In the genomic region with DNA sequence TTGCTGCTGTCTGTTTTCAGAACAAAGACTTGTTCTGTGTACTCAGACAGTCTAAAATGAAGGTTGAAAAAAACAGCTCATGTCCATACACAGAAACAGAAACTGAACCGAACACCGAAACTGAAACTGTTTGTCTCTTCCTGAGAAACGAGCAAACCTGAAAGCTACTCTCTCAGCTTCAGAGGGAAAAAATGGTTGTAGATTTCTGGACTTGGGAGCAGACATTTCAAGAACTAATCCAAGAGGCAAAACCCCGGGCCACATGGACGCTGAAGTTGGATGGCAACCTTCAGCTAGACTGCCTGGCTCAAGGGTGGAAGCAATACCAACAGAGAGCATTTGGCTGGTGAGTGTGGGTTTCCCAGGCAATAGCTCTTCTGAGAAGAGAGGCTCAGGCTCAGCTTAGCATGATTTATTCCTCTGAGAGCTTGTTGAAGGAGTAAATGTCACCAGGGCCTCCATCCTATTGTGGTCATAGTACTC, we compare ENCODE assay signal across 1 cellular context.
TF ChIP-seq lines count a peak whose summit lies in the region.

A gene with protein sequence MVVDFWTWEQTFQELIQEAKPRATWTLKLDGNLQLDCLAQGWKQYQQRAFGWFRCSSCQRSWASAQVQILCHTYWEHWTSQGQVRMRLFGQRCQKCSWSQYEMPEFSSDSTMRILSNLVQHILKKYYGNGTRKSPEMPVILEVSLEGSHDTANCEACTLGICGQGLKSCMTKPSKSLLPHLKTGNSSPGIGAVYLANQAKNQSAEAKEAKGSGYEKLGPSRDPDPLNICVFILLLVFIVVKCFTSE (plus strand): TSS at position 135 of the 483 bp plus-strand sequence. CDS start 57 bp downstream, at position 192.

TF ChIP-seq in GM23338, 12 proteins besides CTCF, POLR2A, EP300 and RAD21 (continued from another document):
- TF ChIP-seq, protein P1, sequence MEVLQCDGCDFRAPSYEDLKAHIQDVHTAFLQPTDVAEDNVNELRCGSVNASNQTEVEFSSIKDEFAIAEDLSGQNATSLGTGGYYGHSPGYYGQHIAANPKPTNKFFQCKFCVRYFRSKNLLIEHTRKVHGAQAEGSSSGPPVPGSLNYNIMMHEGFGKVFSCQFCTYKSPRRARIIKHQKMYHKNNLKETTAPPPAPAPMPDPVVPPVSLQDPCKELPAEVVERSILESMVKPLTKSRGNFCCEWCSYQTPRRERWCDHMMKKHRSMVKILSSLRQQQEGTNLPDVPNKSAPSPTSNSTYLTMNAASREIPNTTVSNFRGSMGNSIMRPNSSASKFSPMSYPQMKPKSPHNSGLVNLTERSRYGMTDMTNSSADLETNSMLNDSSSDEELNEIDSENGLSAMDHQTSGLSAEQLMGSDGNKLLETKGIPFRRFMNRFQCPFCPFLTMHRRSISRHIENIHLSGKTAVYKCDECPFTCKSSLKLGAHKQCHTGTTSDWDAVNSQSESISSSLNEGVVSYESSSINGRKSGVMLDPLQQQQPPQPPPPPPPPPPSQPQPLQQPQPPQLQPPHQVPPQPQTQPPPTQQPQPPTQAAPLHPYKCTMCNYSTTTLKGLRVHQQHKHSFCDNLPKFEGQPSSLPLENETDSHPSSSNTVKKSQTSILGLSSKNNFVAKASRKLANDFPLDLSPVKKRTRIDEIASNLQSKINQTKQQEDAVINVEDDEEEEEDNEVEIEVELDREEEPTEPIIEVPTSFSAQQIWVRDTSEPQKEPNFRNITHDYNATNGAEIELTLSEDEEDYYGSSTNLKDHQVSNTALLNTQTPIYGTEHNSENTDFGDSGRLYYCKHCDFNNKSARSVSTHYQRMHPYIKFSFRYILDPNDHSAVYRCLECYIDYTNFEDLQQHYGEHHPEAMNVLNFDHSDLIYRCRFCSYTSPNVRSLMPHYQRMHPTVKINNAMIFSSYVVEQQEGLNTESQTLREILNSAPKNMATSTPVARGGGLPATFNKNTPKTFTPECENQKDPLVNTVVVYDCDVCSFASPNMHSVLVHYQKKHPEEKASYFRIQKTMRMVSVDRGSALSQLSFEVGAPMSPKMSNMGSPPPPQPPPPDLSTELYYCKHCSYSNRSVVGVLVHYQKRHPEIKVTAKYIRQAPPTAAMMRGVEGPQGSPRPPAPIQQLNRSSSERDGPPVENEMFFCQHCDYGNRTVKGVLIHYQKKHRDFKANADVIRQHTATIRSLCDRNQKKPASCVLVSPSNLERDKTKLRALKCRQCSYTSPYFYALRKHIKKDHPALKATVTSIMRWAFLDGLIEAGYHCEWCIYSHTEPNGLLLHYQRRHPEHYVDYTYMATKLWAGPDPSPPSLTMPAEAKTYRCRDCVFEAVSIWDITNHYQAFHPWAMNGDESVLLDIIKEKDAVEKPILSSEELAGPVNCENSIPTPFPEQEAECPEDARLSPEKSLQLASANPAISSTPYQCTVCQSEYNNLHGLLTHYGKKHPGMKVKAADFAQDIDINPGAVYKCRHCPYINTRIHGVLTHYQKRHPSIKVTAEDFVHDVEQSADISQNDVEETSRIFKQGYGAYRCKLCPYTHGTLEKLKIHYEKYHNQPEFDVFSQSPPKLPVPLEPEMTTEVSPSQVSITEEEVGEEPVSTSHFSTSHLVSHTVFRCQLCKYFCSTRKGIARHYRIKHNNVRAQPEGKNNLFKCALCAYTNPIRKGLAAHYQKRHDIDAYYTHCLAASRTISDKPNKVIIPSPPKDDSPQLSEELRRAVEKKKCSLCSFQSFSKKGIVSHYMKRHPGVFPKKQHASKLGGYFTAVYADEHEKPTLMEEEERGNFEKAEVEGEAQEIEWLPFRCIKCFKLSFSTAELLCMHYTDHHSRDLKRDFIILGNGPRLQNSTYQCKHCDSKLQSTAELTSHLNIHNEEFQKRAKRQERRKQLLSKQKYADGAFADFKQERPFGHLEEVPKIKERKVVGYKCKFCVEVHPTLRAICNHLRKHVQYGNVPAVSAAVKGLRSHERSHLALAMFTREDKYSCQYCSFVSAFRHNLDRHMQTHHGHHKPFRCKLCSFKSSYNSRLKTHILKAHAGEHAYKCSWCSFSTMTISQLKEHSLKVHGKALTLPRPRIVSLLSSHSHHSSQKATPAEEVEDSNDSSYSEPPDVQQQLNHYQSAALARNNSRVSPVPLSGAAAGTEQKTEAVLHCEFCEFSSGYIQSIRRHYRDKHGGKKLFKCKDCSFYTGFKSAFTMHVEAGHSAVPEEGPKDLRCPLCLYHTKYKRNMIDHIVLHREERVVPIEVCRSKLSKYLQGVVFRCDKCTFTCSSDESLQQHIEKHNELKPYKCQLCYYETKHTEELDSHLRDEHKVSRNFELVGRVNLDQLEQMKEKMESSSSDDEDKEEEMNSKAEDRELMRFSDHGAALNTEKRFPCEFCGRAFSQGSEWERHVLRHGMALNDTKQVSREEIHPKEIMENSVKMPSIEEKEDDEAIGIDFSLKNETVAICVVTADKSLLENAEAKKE (CRISPR knock-in tag; IDR thresholded peaks at IDR 0.05), result no peak
- TF ChIP-seq STAT1 (IDR thresholded peaks at IDR 0.05; ENCODE audit: unreplicated experiment), result no peak
- TF ChIP-seq CREB1 (CRISPR knock-in tag; IDR thresholded peaks at IDR 0.05; ENCODE audit: low read depth), result no peak
